In genomic region chr17:45160505-45161287, GRCh38 we compare ENCODE assay signal across 8 cellular contexts. TPM values are rescaled to one million over a fixed set of nuclear protein-coding genes. Genes with fewer than 3 reads are reported as not detected.
DNase-seq lines count a peak whose midpoint lies in the region; ATAC-seq, FAIRE-seq and TF ChIP-seq lines count a peak whose summit lies in the region.

No MANE protein-coding gene starts in this region.

- peak; percentile 63 for DNase-seq in AG20443 (ENCODE audit: low spot score)
- DNase-seq in Panc1 (ENCODE audit: low read depth, low spot score), result no peak
- DNase-seq in activated naive CD4-positive, alpha-beta T cell treated with anti-CD3 and anti-CD28 coated beads, Interleukin-2, amount 10 ng/mL, durations not matched to agents 7 days and 5 days, result peak; percentile 66
- DNase-seq in head of caudate nucleus, result peak in 41 of 42 donors; percentile 36 to 87 (median 74)
- DNase-seq in pancreas, result peak; percentile 76 to 90 (median 80)
- DNase-seq in OCI-M2 (lab: John Stamatoyannopoulos, UW; ENCODE audit: unreplicated experiment), result no peak

- H3K27me3 Mint-ChIP-seq in activated naive CD4-positive, alpha-beta T cell treated with anti-CD3 and anti-CD28 coated beads, Interleukin-2, amount 10 ng/mL, durations not matched to agents 7 days and 5 days, result no peaks in the 10 kb centered on the region

- 0 to 1% methylated on average over 41 to 47 of the region's 47 CpGs for WGBS in pancreas, 2 donors

- H3K4me3 Mint-ChIP-seq in activated naive CD4-positive, alpha-beta T cell treated with anti-CD3 and anti-CD28 coated beads, Interleukin-2, amount 10 ng/mL, durations not matched to agents 7 days and 5 days, result peak overlapping the region; percentile 93

- H3K4me1 Mint-ChIP-seq in activated naive CD4-positive, alpha-beta T cell treated with anti-CD3 and anti-CD28 coated beads, Interleukin-2, amount 10 ng/mL, durations not matched to agents 7 days and 5 days, result peaks cover 50% of the 10 kb centered on the region

- CTCF ChIA-PET in Panc1 (lab: Charles Lee), result interaction anchor here (0.7 to 1.4 kb wide), 3 partner anchors 25 to 37 kb away, joined by 3 to 6 read pairs (median 3); partner anchors contain the start of gene ACBD4
- CTCF ChIA-PET in activated naive CD4-positive, alpha-beta T cell treated with anti-CD3 and anti-CD28 coated beads, Interleukin-2, amount 10 ng/mL, durations not matched to agents 7 days and 5 days (lab: Charles Lee), result interaction anchor here (1.1 to 4.7 kb wide), 5 partner anchors 8 to 37 kb away, joined by 4 to 63 read pairs (median 23); partner anchors contain the start of genes ACBD4 and HEXIM1

- H3K27me3 ChIP-seq in Panc1 (ENCODE audit: control insufficient read depth, insufficient read depth, low read length) (no peaks in the 10 kb centered on the region), pancreas (no peaks in the 10 kb centered on the region)

- in situ Hi-C loops in Panc1 (cut with HindIII; ENCODE audit: low pct_unique_long_range_greater_than_20kb, low sequenced_read_pairs), result no loop called here

- peak overlapping the region; percentile 97 for H3K27ac ChIP-seq in Panc1 (ENCODE audit: low read length)
- H3K27ac ChIP-seq in pancreas, result peak overlapping the region; percentile 98 to 100 (median 99)

- ATAC-seq in GM19035 (IDR thresholded peaks at IDR 0.05; ENCODE audit: unreplicated experiment) (peak; percentile 31), HG03439 (IDR thresholded peaks at IDR 0.05; ENCODE audit: unreplicated experiment) (peak; percentile 23), Panc1 (peak; percentile 70), pancreas (peak; percentile 46 to 75 (median 66))

- intact Hi-C loops in Panc1 (cut with micrococcal nuclease; ENCODE audit: unreplicated experiment), result no loop called here
- intact Hi-C loops in head of caudate nucleus (cut with DNase I), result loop anchor here (1.0 to 5.0 kb wide), 2 partner anchors 10 to 157 kb away; partner anchors contain the start of gene MAP3K14
- intact Hi-C loops in pancreas (cut with DNase I), result no loop called here

- POLR2A ChIA-PET in Panc1 (lab: Charles Lee), result interaction anchor here (1.4 to 2.0 kb wide), 2 partner anchors 9 to 12 kb away, joined by 9 to 10 read pairs; no protein-coding TSS in a partner anchor

- H3K4me1 ChIP-seq in Panc1 (ENCODE audit: control insufficient read depth, insufficient read depth, low read length) (peaks cover 24% of the 10 kb centered on the region), pancreas (peaks cover 15 to 33% (median 25%) of the 10 kb centered on the region in 3 donors)

- TF ChIP-seq CTCF in Panc1 (IDR thresholded peaks at IDR 0.05), result no peak
- TF ChIP-seq CTCF in pancreas (IDR thresholded peaks at IDR 0.05), result no peak

- H3K36me3 ChIP-seq in Panc1 (ENCODE audit: control insufficient read depth, insufficient read depth, low read length) (peaks cover 8% of the 10 kb centered on the region; the same call in 1 of the 2 replicates), pancreas (no peaks in the 10 kb centered on the region)

- H3K9me3 Mint-ChIP-seq in activated naive CD4-positive, alpha-beta T cell treated with anti-CD3 and anti-CD28 coated beads, Interleukin-2, amount 10 ng/mL, durations not matched to agents 7 days and 5 days, result no peaks in the 10 kb centered on the region

- no peak for FAIRE-seq in pancreas (lab: Jason Lieb, UNC)

- H3K4me3 ChIP-seq in Panc1 (ENCODE audit: low read depth in 2 of 2, low read length in 2 of 2), result peak overlapping the region; percentile 70 to 73
- peak overlapping the region; percentile 63 to 97 (median 78) for H3K4me3 ChIP-seq in pancreas

- no TSS peak for BruUV-seq in Panc1 (replicated peaks; lab: Mats Ljungman, UMichigan)

- no peaks in the 10 kb centered on the region for H3K9me3 ChIP-seq in Panc1 (ENCODE audit: control insufficient read depth, insufficient read depth, low read depth, low read length)
- H3K9me3 ChIP-seq in pancreas, result no peaks in the 10 kb centered on the region

- peak overlapping the region; percentile 95 for H3K27ac Mint-ChIP-seq in activated naive CD4-positive, alpha-beta T cell treated with anti-CD3 and anti-CD28 coated beads, Interleukin-2, amount 10 ng/mL, durations not matched to agents 7 days and 5 days

- H3K36me3 Mint-ChIP-seq in activated naive CD4-positive, alpha-beta T cell treated with anti-CD3 and anti-CD28 coated beads, Interleukin-2, amount 10 ng/mL, durations not matched to agents 7 days and 5 days, result peaks cover 36% of the 10 kb centered on the region

RNA-seq across cellular contexts. Expression of gene HEXIM2, which starts 1.0 kb away (rescaled TPM):
- total RNA-seq in Panc1 (2021; ENCODE audit: unreplicated experiment) (4.5 TPM), pancreas (1 to 10 TPM; 4.0 to 8.3 (median 6.2) TPM)
- polyA plus RNA-seq in Panc1 (2012; ENCODE audit: insufficient read length), result 10.5 TPM
- 10 to 100 TPM in 1 of 2 donors, 1 to 10 TPM in 1; 7.3 to 10.9 TPM for polyA plus RNA-seq in pancreas

RNA-seq across cellular contexts. Expression of gene HEXIM1, which starts 12.4 kb away (rescaled TPM):
- total RNA-seq in Panc1 (2021; ENCODE audit: unreplicated experiment) (59.1 TPM), pancreas (10 to 100 TPM in 5 of 6 donors, 1 to 10 TPM in 1; 6.8 to 16.2 (median 12.0) TPM)
- 80.0 TPM for polyA plus RNA-seq in Panc1 (2012; ENCODE audit: insufficient read length)
- 10 to 100 TPM; 10.9 to 17.2 TPM for polyA plus RNA-seq in pancreas

RNA-seq across cellular contexts. Expression of gene ACBD4, which starts 25.2 kb away (rescaled TPM):
- total RNA-seq in Panc1 (2021; ENCODE audit: unreplicated experiment) (7.7 TPM), pancreas (10 to 100 TPM; 10.6 to 17.8 (median 12.1) TPM)
- polyA plus RNA-seq in Panc1 (2012; ENCODE audit: insufficient read length), result 10.3 TPM
- 10 to 100 TPM; 37.3 to 39.0 TPM for polyA plus RNA-seq in pancreas

RNA-seq across cellular contexts. Expression of gene PLCD3, which starts 28.4 kb away (rescaled TPM):
- total RNA-seq in Panc1 (2021; ENCODE audit: unreplicated experiment) (125 TPM), pancreas (1 to 10 TPM; 4.6 to 9.9 (median 8.0) TPM)
- 158 TPM for polyA plus RNA-seq in Panc1 (2012; ENCODE audit: insufficient read length)
- polyA plus RNA-seq in pancreas, result 10 to 100 TPM in 1 of 2 donors, 1 to 10 TPM in 1; 8.2 to 10.6 TPM

Comparison
In these comparisons a context has a peak if more than half of its experiments do, and no peak if none do; other contexts are left out.
1. DNase-seq: peak in AG20443 (single experiment), activated naive CD4-positive, alpha-beta T cell treated with anti-CD3 and anti-CD28 coated beads, Interleukin-2, amount 10 ng/mL, durations not matched to agents 7 days and 5 days (single experiment), head of caudate nucleus (41 of 42) and pancreas (6 of 6); none in Panc1 (single experiment) and OCI-M2 (single experiment).
2. Peak in every context shown above with its lines, with median percentiles within 50 percentile points of each other: ATAC-seq.